In the genomic region with DNA sequence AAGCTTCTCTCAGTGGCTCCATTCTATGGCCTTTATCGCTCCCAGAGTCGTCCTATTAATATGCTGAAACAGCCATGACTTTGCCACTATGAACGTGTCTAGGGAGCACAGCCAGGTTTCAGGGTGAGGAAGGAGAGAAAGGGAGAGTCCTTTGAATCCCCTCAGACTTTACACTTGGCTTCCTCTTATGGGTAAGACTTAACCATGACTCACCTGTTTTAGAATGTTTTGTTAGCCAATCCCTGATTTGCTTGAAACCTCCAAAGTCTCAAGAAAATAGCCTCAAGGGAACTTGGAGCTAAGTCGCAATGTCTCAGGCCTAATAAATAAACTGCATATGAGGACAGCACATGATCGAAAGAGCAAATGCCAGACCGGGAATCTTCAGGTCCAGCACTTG, we compare ENCODE assay signal across 24 cellular contexts.
A peak's percentile ranks its signal among the peaks of the same experiment; 100 is the strongest.
DNase-seq lines count a peak whose midpoint lies in the region; ATAC-seq and TF ChIP-seq lines count a peak whose summit lies in the region.
"Had no signal": no experiment of that assay in that cellular context is flagged by ENCODE, and none has a peak within 500 bp of the region (broad histone marks: within the 10 kb centered on the region; RNA-seq: fewer than 3 reads in every experiment).

No MANE protein-coding gene starts in this region.

- H3K9me3 Mint-ChIP-seq in activated T-cell treated with anti-CD3 and anti-CD28 coated beads, Interleukin-2, amount 50 U/mL, for 72 hours, result no peaks in the 10 kb centered on the region
- H3K9me3 Mint-ChIP-seq: CD8-positive, alpha-beta T cell; natural killer cell; stimulated activated effector memory CD8-positive, alpha-beta T cell treated with anti-CD3 and anti-CD28 coated beads, Interleukin-12 subunit alpha, Interleukin-12 subunit beta, amount 100 ng/mL, for 72 hours had no signal

- BruUV-seq in mammary epithelial cell (replicated peaks; lab: Mats Ljungman, UMichigan), result no TSS peak

- no peak for TF ChIP-seq CTCF in mammary epithelial cell (conservative IDR thresholded peaks at IDR 0.05 in 1 of 2, IDR thresholded peaks at IDR 0.05 in 1 of 2; ENCODE audit: extremely low read depth in 1 of 2, insufficient read depth in 1 of 2, low read depth in 1 of 2, low read length in 2 of 2)
- no peak for TF ChIP-seq CTCF in kidney epithelial cell (IDR thresholded peaks at IDR 0.05; ENCODE audit: insufficient read depth, low read length, poor library complexity, severe bottlenecking)
- no peak for TF ChIP-seq CTCF in tibial artery (IDR thresholded peaks at IDR 0.05)
- TF ChIP-seq CTCF in spleen (IDR thresholded peaks at IDR 0.05 in 8 of 11, conservative IDR thresholded peaks at IDR 0.05 in 3 of 11), result no peak

- H3K27ac Mint-ChIP-seq in activated T-cell treated with anti-CD3 and anti-CD28 coated beads, Interleukin-2, amount 50 U/mL, for 72 hours, result no peak overlapping the region
- H3K27ac Mint-ChIP-seq: CD8-positive, alpha-beta T cell; natural killer cell; stimulated activated effector memory CD8-positive, alpha-beta T cell treated with anti-CD3 and anti-CD28 coated beads, Interleukin-12 subunit alpha, Interleukin-12 subunit beta, amount 100 ng/mL, for 72 hours had no signal

- CTCF ChIA-PET in mammary epithelial cell (lab: Charles Lee; ENCODE audit: low non-redundant PET), result interaction anchor here (0.6 kb wide), 1 partner anchor 255 kb away, joined by 4 read pairs; no protein-coding TSS in a partner anchor

- 54% methylated on average over 4 of the region's 6 CpGs for WGBS in mammary epithelial cell (ENCODE audit: low coverage, missing lambda C conversion rate)
- WGBS in spleen, 5 donors, result 83 to 89% (median 85%) methylated on average over 6 of the region's 6 CpGs

- H3K4me2 ChIP-seq in mammary epithelial cell (ENCODE audit: insufficient read depth, low read depth, low read length), result no peak overlapping the region

- in situ Hi-C loops in mammary epithelial cell (cut with MboI; ENCODE audit: low sequenced_read_pairs in 2 of 2), result no loop called here

- no peaks in the 10 kb centered on the region for H4K20me1 ChIP-seq in mammary epithelial cell (ENCODE audit: insufficient read depth, low read length)

- H3K4me3 ChIP-seq in MG63 (no peak overlapping the region), mammary epithelial cell (replicated peaks in 1 of 3; ENCODE audit: insufficient read depth in 1 of 3, low read depth in 2 of 3, low read length in 3 of 3) (no peak overlapping the region), kidney epithelial cell (ENCODE audit: low read depth, low read length) (no peak overlapping the region), tibial artery (no peak overlapping the region), spleen (no peak overlapping the region)
- H3K4me3 ChIP-seq: gastrocnemius medialis, HAP-1, thoracic aorta had no signal

- H3K36me3 ChIP-seq in MG63, result no peaks in the 10 kb centered on the region
- H3K36me3 ChIP-seq in mammary epithelial cell (ENCODE audit: insufficient read depth, low read length), result no peaks in the 10 kb centered on the region
- H3K36me3 ChIP-seq in kidney epithelial cell (ENCODE audit: control insufficient read depth, insufficient read depth, low read length), result no peaks in the 10 kb centered on the region
- no peaks in the 10 kb centered on the region for H3K36me3 ChIP-seq in tibial artery
- no peaks in the 10 kb centered on the region for H3K36me3 ChIP-seq in spleen
- H3K36me3 ChIP-seq: gastrocnemius medialis, HAP-1, thoracic aorta had no signal

- H3K27ac ChIP-seq in mammary epithelial cell (ENCODE audit: insufficient read depth, low read depth, low read length) (no peak overlapping the region), tibial artery (no peak overlapping the region), spleen (no peak overlapping the region)
- H3K27ac ChIP-seq: gastrocnemius medialis, parathyroid adenoma, thoracic aorta had no signal

- H3K4me1 ChIP-seq in mammary epithelial cell (ENCODE audit: insufficient read depth, low read length), result peaks cover 6% of the 10 kb centered on the region
- H3K4me1 ChIP-seq in tibial artery, result no peaks in the 10 kb centered on the region
- H3K4me1 ChIP-seq in spleen, result no peaks in the 10 kb centered on the region
- H3K4me1 ChIP-seq: gastrocnemius medialis, HAP-1, parathyroid adenoma had no signal

- H3K27me3 ChIP-seq in MG63 (no peaks in the 10 kb centered on the region), mammary epithelial cell (ENCODE audit: insufficient read depth, low read length) (no peaks in the 10 kb centered on the region), kidney epithelial cell (ENCODE audit: control insufficient read depth, insufficient read depth, low read length) (no peaks in the 10 kb centered on the region), tibial artery (no peaks in the 10 kb centered on the region), spleen (replicated peaks in 1 of 7) (no peaks in the 10 kb centered on the region)
- H3K27me3 ChIP-seq: gastrocnemius medialis had no signal

- H2AFZ ChIP-seq in mammary epithelial cell (ENCODE audit: low read depth, low read length), result no peak overlapping the region
- H2AFZ ChIP-seq: parathyroid adenoma had no signal

- dilution Hi-C loops in mammary epithelial cell (cut with HindIII; ENCODE audit: low sequenced_read_pairs), result no loop called here

- intact Hi-C loops in mammary epithelial cell (cut with micrococcal nuclease) (loop anchor here (5.0 kb wide), 1 partner anchor 472 kb away; no protein-coding TSS in a partner anchor), tibial artery (cut with DNase I; ENCODE audit: low total_unique reads) (no loop called here), spleen (cut with DNase I; ENCODE audit: low total_unique reads) (no loop called here)

- no peaks in the 10 kb centered on the region for H3K4me1 Mint-ChIP-seq in activated T-cell treated with anti-CD3 and anti-CD28 coated beads, Interleukin-2, amount 50 U/mL, for 72 hours (ENCODE audit: low read depth)
- H3K4me1 Mint-ChIP-seq: natural killer cell; stimulated activated effector memory CD8-positive, alpha-beta T cell treated with anti-CD3 and anti-CD28 coated beads, Interleukin-12 subunit alpha, Interleukin-12 subunit beta, amount 100 ng/mL, for 72 hours had no signal

- TF ChIP-seq POLR2A in spleen (IDR thresholded peaks at IDR 0.05), result no peak

- peak; percentile 82 for DNase-seq in EL
- peak; percentile 16 for DNase-seq in MG63
- peak; percentile 43 for DNase-seq in mammary epithelial cell
- peak; percentile 21 for DNase-seq in kidney epithelial cell (ENCODE audit: low read depth)
- DNase-seq in activated T-cell treated with anti-CD3 and anti-CD28 coated beads for 4 hours, result no peak
- DNase-seq in tibial artery, result no peak
- no peak for DNase-seq in activated T-cell treated with anti-CD3 and anti-CD28 coated beads, Interleukin-2, amount 50 U/mL, for 72 hours
- no peak for DNase-seq in spleen
- DNase-seq: activated CD4-positive, alpha-beta T cell treated with anti-CD3 and anti-CD28 coated beads for 48 hours; CD8-positive, alpha-beta T cell; dermis blood vessel endothelial cell; gastrocnemius medialis; Karpas-422; left colon; natural killer cell; NCI-H1436; NCI-H2171; NCI-H748 treated with DMSO at 0.1 percent for 48 hours; SIG-M5 had no signal

- no peaks in the 10 kb centered on the region for H3K79me2 ChIP-seq in mammary epithelial cell (ENCODE audit: insufficient read depth, low read length)
- H3K79me2 ChIP-seq: parathyroid adenoma had no signal

- H3K36me3 Mint-ChIP-seq in activated T-cell treated with anti-CD3 and anti-CD28 coated beads, Interleukin-2, amount 50 U/mL, for 72 hours (ENCODE audit: insufficient read depth in 2 of 2), result no peaks in the 10 kb centered on the region
- H3K36me3 Mint-ChIP-seq: CD8-positive, alpha-beta T cell; natural killer cell; stimulated activated effector memory CD8-positive, alpha-beta T cell treated with anti-CD3 and anti-CD28 coated beads, Interleukin-12 subunit alpha, Interleukin-12 subunit beta, amount 100 ng/mL, for 72 hours had no signal

- peaks cover 6% of the 10 kb centered on the region for H3K27me3 Mint-ChIP-seq in activated T-cell treated with anti-CD3 and anti-CD28 coated beads, Interleukin-2, amount 50 U/mL, for 72 hours (ENCODE audit: low read depth)

- H3K9ac ChIP-seq in mammary epithelial cell (ENCODE audit: insufficient read depth, low read length), result no peak overlapping the region
- H3K9ac ChIP-seq: parathyroid adenoma had no signal

- no peak for ATAC-seq in activated T-cell treated with anti-CD3 and anti-CD28 coated beads, Interleukin-2, amount 50 U/mL, for 72 hours (replicated peaks in 1 of 2)
- ATAC-seq: CD8-positive, alpha-beta T cell; gastrocnemius medialis; left colon; natural killer cell; sciatic nerve; stimulated activated effector memory CD8-positive, alpha-beta T cell treated with anti-CD3 and anti-CD28 coated beads, Interleukin-12 subunit alpha, Interleukin-12 subunit beta, amount 100 ng/mL, for 72 hours had no signal

- H3K4me3 Mint-ChIP-seq in activated T-cell treated with anti-CD3 and anti-CD28 coated beads, Interleukin-2, amount 50 U/mL, for 72 hours, result no peak overlapping the region
- H3K4me3 Mint-ChIP-seq: CD8-positive, alpha-beta T cell; natural killer cell; stimulated activated effector memory CD8-positive, alpha-beta T cell treated with anti-CD3 and anti-CD28 coated beads, Interleukin-12 subunit alpha, Interleukin-12 subunit beta, amount 100 ng/mL, for 72 hours had no signal

- H3K9me3 ChIP-seq in MG63 (no peaks in the 10 kb centered on the region), mammary epithelial cell (replicated peaks; ENCODE audit: insufficient read depth, low read length) (no peaks in the 10 kb centered on the region), tibial artery (no peaks in the 10 kb centered on the region), spleen (no peaks in the 10 kb centered on the region)
- H3K9me3 ChIP-seq: gastrocnemius medialis, HAP-1, thoracic aorta had no signal

Comparison
In these comparisons a context has a peak if more than half of its experiments do, and no peak if none do; other contexts are left out.
1. DNase-seq: peak in EL (single experiment), MG63 (single experiment), mammary epithelial cell (single experiment) and kidney epithelial cell (single experiment); none in activated T-cell treated with anti-CD3 and anti-CD28 coated beads for 4 hours (single experiment), tibial artery (0 of 2), activated T-cell treated with anti-CD3 and anti-CD28 coated beads, Interleukin-2, amount 50 U/mL, for 72 hours (0 of 2) and spleen (single experiment).